ENCODE assay signal across 10 cellular contexts in the genomic region with DNA sequence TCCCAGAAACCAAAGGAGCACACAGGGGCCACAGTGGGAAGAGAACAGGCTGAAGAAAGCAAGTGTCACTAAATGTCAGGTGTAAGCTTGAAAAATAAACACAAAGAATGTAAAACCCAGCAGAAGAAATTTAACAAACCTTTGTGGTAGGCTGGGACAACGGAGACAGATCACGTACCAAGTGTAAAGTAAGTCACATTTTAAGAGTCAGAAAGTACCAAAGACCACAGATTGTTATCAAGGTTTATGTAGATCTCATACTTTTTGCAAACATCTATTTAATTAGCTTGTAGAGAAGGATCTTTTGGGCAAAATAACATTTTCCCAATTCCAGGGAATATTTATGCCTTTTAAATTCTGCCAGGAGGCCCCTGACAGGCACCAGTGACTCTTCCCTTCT.
DNase-seq lines count a peak whose midpoint lies in the region; ATAC-seq and TF ChIP-seq lines count a peak whose summit lies in the region.
"Had no signal": no experiment of that assay in that cellular context is flagged by ENCODE, and none has a peak within 500 bp of the region (broad histone marks: within the 10 kb centered on the region; RNA-seq: fewer than 3 reads in every experiment).

No MANE protein-coding gene starts in this region.

- H3K4me1 Mint-ChIP-seq in stimulated activated naive CD8-positive, alpha-beta T cell treated with anti-CD3 and anti-CD28 coated beads, Interleukin-15, Interleukin-2, amounts not matched to agents 100 ng/mL and 50 ng/mL, for 24 hours (ENCODE audit: low read depth): peaks cover 65% of the 10 kb centered on the region
- peaks cover 47 to 59% of the 10 kb centered on the region in 2 donors for H3K4me1 Mint-ChIP-seq in effector memory CD8-positive, alpha-beta T cell (ENCODE audit: low read depth in 2 of 2)
- H3K4me1 Mint-ChIP-seq in nephron progenitor cell: peaks cover 24% of the 10 kb centered on the region

- ATAC-seq in stimulated activated naive CD8-positive, alpha-beta T cell treated with anti-CD3 and anti-CD28 coated beads, Interleukin-15, Interleukin-2, amounts not matched to agents 100 U/mL and 50 U/mL, for 24 hours: no peak
- peak; percentile 31 for ATAC-seq in effector memory CD8-positive, alpha-beta T cell (replicated peaks)
- no peak for ATAC-seq in HG03135 (IDR thresholded peaks at IDR 0.05; ENCODE audit: unreplicated experiment)

- H3K9me3 Mint-ChIP-seq in stimulated activated naive CD8-positive, alpha-beta T cell treated with anti-CD3 and anti-CD28 coated beads, Interleukin-15, Interleukin-2, amounts not matched to agents 100 ng/mL and 50 ng/mL, for 24 hours: no peaks in the 10 kb centered on the region
- H3K9me3 Mint-ChIP-seq in effector memory CD8-positive, alpha-beta T cell: no peaks in the 10 kb centered on the region
- H3K9me3 Mint-ChIP-seq in nephron progenitor cell: peaks cover 17% of the 10 kb centered on the region

- H3K4me3 Mint-ChIP-seq in stimulated activated naive CD8-positive, alpha-beta T cell treated with anti-CD3 and anti-CD28 coated beads, Interleukin-15, Interleukin-2, amounts not matched to agents 100 ng/mL and 50 ng/mL, for 24 hours: peak overlapping the region; percentile 82
- peak overlapping the region; percentile 84 to 92 for H3K4me3 Mint-ChIP-seq in effector memory CD8-positive, alpha-beta T cell
- peak overlapping the region; percentile 77 for H3K4me3 Mint-ChIP-seq in nephron progenitor cell

- peaks cover 29% of the 10 kb centered on the region for H3K27me3 Mint-ChIP-seq in stimulated activated naive CD8-positive, alpha-beta T cell treated with anti-CD3 and anti-CD28 coated beads, Interleukin-15, Interleukin-2, amounts not matched to agents 100 ng/mL and 50 ng/mL, for 24 hours
- peaks cover 0 to 14% of the 10 kb centered on the region in 2 donors for H3K27me3 Mint-ChIP-seq in effector memory CD8-positive, alpha-beta T cell
- peaks cover 83% of the 10 kb centered on the region for H3K27me3 Mint-ChIP-seq in nephron progenitor cell (ENCODE audit: low read depth, poor library complexity)

- peak overlapping the region; percentile 42 for H3K27ac Mint-ChIP-seq in stimulated activated naive CD8-positive, alpha-beta T cell treated with anti-CD3 and anti-CD28 coated beads, Interleukin-15, Interleukin-2, amounts not matched to agents 100 ng/mL and 50 ng/mL, for 24 hours
- peak overlapping the region; percentile 84 to 94 for H3K27ac Mint-ChIP-seq in effector memory CD8-positive, alpha-beta T cell
- no peak overlapping the region for H3K27ac Mint-ChIP-seq in nephron progenitor cell
- H3K27ac Mint-ChIP-seq: stimulated activated naive B cell treated with anti-CD40 and anti-IgM and Interleukin-4, amounts not matched to agents 10 μg/mL and 1 μg/mL and 100 μg/mL, for 72 hours had no signal

- no peaks in the 10 kb centered on the region for H3K36me3 Mint-ChIP-seq in stimulated activated naive CD8-positive, alpha-beta T cell treated with anti-CD3 and anti-CD28 coated beads, Interleukin-15, Interleukin-2, amounts not matched to agents 100 ng/mL and 50 ng/mL, for 24 hours (ENCODE audit: low read depth)
- peaks cover 9% of the 10 kb centered on the region for H3K36me3 Mint-ChIP-seq in effector memory CD8-positive, alpha-beta T cell (ENCODE audit: insufficient read depth)
- no peaks in the 10 kb centered on the region for H3K36me3 Mint-ChIP-seq in nephron progenitor cell (ENCODE audit: low read depth)

- DNase-seq in stimulated activated naive CD8-positive, alpha-beta T cell treated with anti-CD3 and anti-CD28 coated beads, Interleukin-15, Interleukin-2, amounts not matched to agents 100 U/mL and 50 U/mL, for 24 hours: no peak
- DNase-seq in effector memory CD8-positive, alpha-beta T cell: no peak
- no peak for DNase-seq in nephron progenitor cell
- no peak for DNase-seq in NCI-H2081 treated with DMSO at 0.1 percent for 48 hours (lab: John Stamatoyannopoulos, UW)
- no peak for DNase-seq in head of caudate nucleus
- no peak for DNase-seq in DMS 273 (lab: John Stamatoyannopoulos, UW; ENCODE audit: unreplicated experiment)
- DNase-seq: NCI-H1694; stimulated activated naive B cell treated with anti-CD40 and anti-IgM and Interleukin-4, amounts not matched to agents 10 μg/mL and 1 μg/mL and 100 μg/mL, for 72 hours had no signal

- intact Hi-C loops in head of caudate nucleus (cut with DNase I): no loop called here

- TF ChIP-seq CTCF in nephron progenitor cell (IDR thresholded peaks at IDR 0.05): no peak
